Comparison of ENCODE assay signal across 8 cellular contexts in the genomic region with DNA sequence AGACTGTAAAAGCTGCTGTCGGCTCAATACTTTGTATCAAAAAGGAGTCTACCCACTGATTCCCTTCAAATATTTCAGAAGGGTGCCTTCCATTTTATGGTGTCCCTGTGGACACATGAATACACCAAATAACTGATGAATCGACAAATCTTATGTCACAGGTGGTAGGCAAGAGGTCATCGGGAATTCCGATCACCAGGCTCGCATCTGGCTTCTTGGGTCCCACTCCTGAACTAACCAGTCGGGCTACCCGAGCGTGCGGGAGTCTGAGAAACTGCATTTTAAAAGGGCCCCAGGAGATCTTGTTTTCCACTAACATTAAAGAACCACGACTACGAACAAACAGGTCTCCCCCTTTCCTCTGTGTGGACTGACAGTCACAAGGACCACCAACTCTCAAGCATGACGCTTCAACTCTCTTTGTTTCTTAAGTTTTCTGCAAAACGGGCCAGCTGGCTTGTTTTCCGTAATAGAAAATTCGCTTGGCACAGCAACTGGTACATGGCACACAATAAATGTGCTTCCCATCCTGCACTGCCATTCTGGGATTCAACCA. TPM values are rescaled to one million over a fixed set of nuclear protein-coding genes. Genes with fewer than 3 reads are reported as not detected.
DNase-seq lines count a peak whose midpoint lies in the region; ATAC-seq, FAIRE-seq and TF ChIP-seq lines count a peak whose summit lies in the region.

No MANE protein-coding gene starts in this region.

- H3K4me1 ChIP-seq in HepG2 (ENCODE audit: insufficient read depth, low read length) = peaks cover 39% of the 10 kb centered on the region
- peaks cover 15% of the 10 kb centered on the region for H3K4me1 ChIP-seq in thymus (ENCODE audit: control insufficient read depth, insufficient read depth, low read length)

- intact Hi-C loops in HepG2 (cut with micrococcal nuclease; ENCODE audit: unreplicated experiment) = loop anchor here (5.0 kb wide), 2 partner anchors 97 to 112 kb away; partner anchors contain the start of gene PLLP

- H3K4me2 ChIP-seq in HepG2 (ENCODE audit: low read depth, low read length) = peak overlapping the region; percentile 89

- ATAC-seq in activated naive CD8-positive, alpha-beta T cell treated with anti-CD3 and anti-CD28 coated beads, Interleukin-2, amount 10 ng/mL, durations not matched to agents 7 days and 5 days (ENCODE audit: low read depth) = no peak
- ATAC-seq in HepG2 = no peak
- no peak for ATAC-seq in GM21825 (IDR thresholded peaks at IDR 0.05; ENCODE audit: unreplicated experiment)
- ATAC-seq in HG03139 (IDR thresholded peaks at IDR 0.05; ENCODE audit: unreplicated experiment) = no peak

- DNase-seq in activated CD4-positive, alpha-beta T cell treated with anti-CD3 and anti-CD28 coated beads, Interleukin-2, amount 10 ng/mL, durations not matched to agents 7 days and 5 days = no peak
- no peak for DNase-seq in activated CD4-positive, alpha-beta T cell treated with anti-CD3 and anti-CD28 coated beads for 4 hours
- DNase-seq in activated naive CD8-positive, alpha-beta T cell treated with anti-CD3 and anti-CD28 coated beads, Interleukin-2, amount 10 ng/mL, durations not matched to agents 7 days and 5 days = no peak
- no peak for DNase-seq in HepG2 (ENCODE audit: low spot score)
- DNase-seq in mucosa of gallbladder (ENCODE audit: low spot score) = no peak

- H3K4me3 ChIP-seq in HepG2 (replicated peaks in 1 of 3; ENCODE audit: insufficient read depth in 1 of 3, low read depth in 2 of 3, low read length in 3 of 3) (peak overlapping the region; percentile 88 to 93 (median 92)), thymus (ENCODE audit: low read length) (peak overlapping the region; percentile 96)

- no peaks in the 10 kb centered on the region for H3K27me3 Mint-ChIP-seq in activated CD4-positive, alpha-beta T cell treated with anti-CD3 and anti-CD28 coated beads, Interleukin-2, amount 10 ng/mL, durations not matched to agents 7 days and 5 days
- no peaks in the 10 kb centered on the region for H3K27me3 Mint-ChIP-seq in activated naive CD8-positive, alpha-beta T cell treated with anti-CD3 and anti-CD28 coated beads, Interleukin-2, amount 10 ng/mL, durations not matched to agents 7 days and 5 days

- H3K27me3 ChIP-seq in HepG2 (ENCODE audit: control insufficient read depth in 1 of 2, insufficient read depth in 2 of 2, low read length in 2 of 2) (no peaks in the 10 kb centered on the region; a peak in 2 of 5 replicates), thymus (ENCODE audit: control insufficient read depth, insufficient read depth) (no peaks in the 10 kb centered on the region)

- WGBS in HepG2 (ENCODE audit: low lambda C conversion rate) = under 1% methylated on average over 15 of the region's 15 CpGs
- 33% methylated on average over 15 of the region's 15 CpGs for whole genome bisulfite sequencing in thymus

- TF ChIP-seq RAD21 in HepG2 (CRISPR knock-in tag; IDR thresholded peaks at IDR 0.05) = no peak

- POLR2A ChIA-PET in activated CD4-positive, alpha-beta T cell treated with anti-CD3 and anti-CD28 coated beads, Interleukin-2, amount 10 ng/mL, durations not matched to agents 7 days and 5 days (lab: Charles Lee) = no interaction called here
- POLR2A ChIA-PET in activated naive CD8-positive, alpha-beta T cell treated with anti-CD3 and anti-CD28 coated beads, Interleukin-2, amount 10 ng/mL, durations not matched to agents 7 days and 5 days (lab: Charles Lee) = interaction anchor here (0.5 to 2.1 kb wide), 11 partner anchors 12 to 693 kb away, joined by 3 to 7 read pairs (median 3); partner anchors contain the start of genes ARL2BP, CIAPIN1 and COQ9
- POLR2A ChIA-PET in HepG2 (lab: Yijun Ruan, JAX) = interaction anchor here (0.7 to 3.4 kb wide), 11 partner anchors 10 to 187 kb away, joined by 3 to 33 read pairs (median 12); partner anchors contain the start of genes ARL2BP, CPNE2 and CX3CL1

- no peaks in the 10 kb centered on the region for H4K20me1 ChIP-seq in HepG2 (ENCODE audit: insufficient read depth, low read length)

- TF ChIP-seq EP300 in HepG2 (IDR thresholded peaks at IDR 0.05; ENCODE audit: low read depth in 2 of 2, low read length in 2 of 2) (no peak), HepG2 (CRISPR knock-in tag; IDR thresholded peaks at IDR 0.05; ENCODE audit: borderline replicate concordance) (no peak)

- peaks cover 2 to 4% of the 10 kb centered on the region in 2 experiments; a peak in 3 of 5 replicates for H3K36me3 ChIP-seq in HepG2 (replicated peaks in 1 of 2; ENCODE audit: control insufficient read depth in 1 of 2, insufficient read depth in 2 of 2, low read length in 2 of 2)
- H3K36me3 ChIP-seq in thymus (ENCODE audit: control insufficient read depth, insufficient read depth) = no peaks in the 10 kb centered on the region

- TF ChIP-seq POLR2A in HepG2 (IDR thresholded peaks at IDR 0.05; ENCODE audit: insufficient read depth in 1 of 2, low read depth in 2 of 2, low read length in 2 of 2) = no peak; a peak in 1 of 4 replicates

- peak overlapping the region; percentile 98 for H3K4me3 Mint-ChIP-seq in activated CD4-positive, alpha-beta T cell treated with anti-CD3 and anti-CD28 coated beads, Interleukin-2, amount 10 ng/mL, durations not matched to agents 7 days and 5 days
- H3K4me3 Mint-ChIP-seq in activated naive CD8-positive, alpha-beta T cell treated with anti-CD3 and anti-CD28 coated beads, Interleukin-2, amount 10 ng/mL, durations not matched to agents 7 days and 5 days = peak overlapping the region; percentile 97

- H2AFZ ChIP-seq in HepG2 (ENCODE audit: low read length) = no peak overlapping the region

- no peak for TF ChIP-seq CTCF in HepG2 (CRISPR knock-in tag; IDR thresholded peaks at IDR 0.05)

- in situ Hi-C loops in HepG2 (cut with HindIII; ENCODE audit: extremely low pct_ligation_motif_present, low pct_unique_long_range_greater_than_20kb) = loop anchor here (5.0 kb wide), 1 partner anchor 97 kb away; the partner anchor contains the start of gene PLLP

- BruUV-seq in HepG2 (replicated peaks; lab: Mats Ljungman, UMichigan) = no TSS peak

- H3K27ac Mint-ChIP-seq in activated CD4-positive, alpha-beta T cell treated with anti-CD3 and anti-CD28 coated beads, Interleukin-2, amount 10 ng/mL, durations not matched to agents 7 days and 5 days = peak overlapping the region; percentile 91
- H3K27ac Mint-ChIP-seq in activated naive CD8-positive, alpha-beta T cell treated with anti-CD3 and anti-CD28 coated beads, Interleukin-2, amount 10 ng/mL, durations not matched to agents 7 days and 5 days = peak overlapping the region; percentile 98

- H3K27ac ChIP-seq in HepG2 (ENCODE audit: extremely low read length, insufficient read depth, low read length) (peak overlapping the region; percentile 76), thymus (ENCODE audit: low read depth) (peak overlapping the region; percentile 78)

- H3K9me3 ChIP-seq in HepG2 (ENCODE audit: low read length) = no peaks in the 10 kb centered on the region
- no peaks in the 10 kb centered on the region for H3K9me3 ChIP-seq in thymus (ENCODE audit: control insufficient read depth)

- no peak for FAIRE-seq in HepG2 (lab: Jason Lieb, UNC)

- peaks cover 2% of the 10 kb centered on the region for H3K9me3 Mint-ChIP-seq in activated CD4-positive, alpha-beta T cell treated with anti-CD3 and anti-CD28 coated beads, Interleukin-2, amount 10 ng/mL, durations not matched to agents 7 days and 5 days
- no peaks in the 10 kb centered on the region for H3K9me3 Mint-ChIP-seq in activated naive CD8-positive, alpha-beta T cell treated with anti-CD3 and anti-CD28 coated beads, Interleukin-2, amount 10 ng/mL, durations not matched to agents 7 days and 5 days

- peaks cover 51% of the 10 kb centered on the region for H3K4me1 Mint-ChIP-seq in activated CD4-positive, alpha-beta T cell treated with anti-CD3 and anti-CD28 coated beads, Interleukin-2, amount 10 ng/mL, durations not matched to agents 7 days and 5 days
- peaks cover 24% of the 10 kb centered on the region for H3K4me1 Mint-ChIP-seq in activated naive CD8-positive, alpha-beta T cell treated with anti-CD3 and anti-CD28 coated beads, Interleukin-2, amount 10 ng/mL, durations not matched to agents 7 days and 5 days

- peaks cover 70% of the 10 kb centered on the region for H3K79me2 ChIP-seq in HepG2 (ENCODE audit: insufficient read depth, low read length)

- CTCF ChIA-PET in activated CD4-positive, alpha-beta T cell treated with anti-CD3 and anti-CD28 coated beads, Interleukin-2, amount 10 ng/mL, durations not matched to agents 7 days and 5 days (lab: Charles Lee) = interaction anchor here (0.6 to 2.3 kb wide), 3 partner anchors 33 to 651 kb away, joined by 3 to 11 read pairs (median 5); partner anchors contain the start of gene CPNE2
- CTCF ChIA-PET in HepG2 (lab: Yijun Ruan, JAX; ENCODE audit: low intra/inter-chr PET ratio, low total read pairs) = no interaction called here

- H3K9ac ChIP-seq in HepG2 (ENCODE audit: insufficient read depth, low read depth, low read length) = peak overlapping the region; percentile 91

- H3K36me3 Mint-ChIP-seq in activated CD4-positive, alpha-beta T cell treated with anti-CD3 and anti-CD28 coated beads, Interleukin-2, amount 10 ng/mL, durations not matched to agents 7 days and 5 days (ENCODE audit: low read depth) = peaks cover 16% of the 10 kb centered on the region
- peaks cover 4% of the 10 kb centered on the region for H3K36me3 Mint-ChIP-seq in activated naive CD8-positive, alpha-beta T cell treated with anti-CD3 and anti-CD28 coated beads, Interleukin-2, amount 10 ng/mL, durations not matched to agents 7 days and 5 days

RNA-seq across cellular contexts. Expression of gene PSME3IP1, which starts 0.9 kb away (rescaled TPM):
- total RNA-seq in activated CD4-positive, alpha-beta T cell treated with anti-CD3 and anti-CD28 coated beads, Interleukin-2, amount 10 ng/mL, durations not matched to agents 7 days and 5 days = 100 to 1,000 TPM; 115 to 137 TPM
- 100 to 1,000 TPM; 134 to 140 TPM for total RNA-seq in activated naive CD8-positive, alpha-beta T cell treated with anti-CD3 and anti-CD28 coated beads, Interleukin-2, amount 10 ng/mL, durations not matched to agents 7 days and 5 days
- 99.8 and 104 TPM in 2 replicates for total RNA-seq in HepG2 (2016; rRNA removed; fragmentation: Illumina TruSeq; extraction: Trizol)
- total RNA-seq in HepG2 (2016; cell fraction: cytosol; rRNA removed; fragmentation: Illumina TruSeq; extraction: Trizol; ENCODE audit: low read depth) = 81.0 and 93.2 TPM in 2 replicates
- 98.8 and 104 TPM in 2 replicates for total RNA-seq in HepG2 (2016; cell fraction: insoluble cytoplasmic fraction; rRNA removed; fragmentation: Illumina TruSeq; extraction: Trizol)
- total RNA-seq in HepG2 (2016; cell fraction: membrane; rRNA removed; fragmentation: Illumina TruSeq; extraction: Trizol) = 49.2 and 54.2 TPM in 2 replicates
- total RNA-seq in HepG2 (2016; cell fraction: nucleus; rRNA removed; fragmentation: Illumina TruSeq; extraction: Trizol) = 61.4 and 77.1 TPM in 2 replicates
- polyA plus RNA-seq in HepG2 (2011; rRNA removed) = 90.8 and 99.8 TPM in 2 replicates
- polyA plus RNA-seq in HepG2 (2011; cell fraction: cytosol; rRNA removed) = 45.8 and 51.2 TPM in 2 replicates
- polyA plus RNA-seq in HepG2 (2011; cell fraction: nucleus; rRNA removed) = 207 and 252 TPM in 2 replicates
- polyA plus RNA-seq in HepG2 (2012) = 46.9 and 63.7 TPM in 2 replicates
- polyA plus RNA-seq in HepG2 (2016; cell fraction: cytosol; fragmentation: Illumina TruSeq; extraction: Trizol; ENCODE audit: low read depth) = 14.9 and 16.8 TPM in 2 replicates
- polyA plus RNA-seq in HepG2 (2016; cell fraction: insoluble cytoplasmic fraction; fragmentation: Illumina TruSeq; extraction: Trizol; ENCODE audit: low read depth) = 128 and 134 TPM in 2 replicates
- polyA plus RNA-seq in HepG2 (2016; cell fraction: membrane; fragmentation: Illumina TruSeq; extraction: Trizol; ENCODE audit: low read depth) = 28.8 and 29.0 TPM in 2 replicates
- polyA plus RNA-seq in HepG2 (2016; cell fraction: nucleus; fragmentation: Illumina TruSeq; extraction: Trizol; ENCODE audit: insufficient read depth, low read depth) = 203 and 213 TPM in 2 replicates
- 61.9 and 154 TPM in 2 replicates for polyA minus RNA-seq in HepG2 (2011; rRNA and poly(A)+ RNA removed; ENCODE audit: low replicate concordance)
- 17.3 and 23.9 TPM in 2 replicates for polyA minus RNA-seq in HepG2 (2011; cell fraction: cytosol; rRNA and poly(A)+ RNA removed)
- polyA minus RNA-seq in HepG2 (2011; cell fraction: nucleus; rRNA and poly(A)+ RNA removed) = 71.4 and 71.5 TPM in 2 replicates
- 93.1 TPM for polyA plus RNA-seq in thymus
- total RNA-seq in mucosa of gallbladder = 76.1 TPM

RNA-seq across cellular contexts. Expression of gene RSPRY1, which starts 1.2 kb away (rescaled TPM):
- total RNA-seq in activated CD4-positive, alpha-beta T cell treated with anti-CD3 and anti-CD28 coated beads, Interleukin-2, amount 10 ng/mL, durations not matched to agents 7 days and 5 days = 10 to 100 TPM; 32.2 to 34.2 TPM
- 10 to 100 TPM; 29.5 to 34.3 TPM for total RNA-seq in activated naive CD8-positive, alpha-beta T cell treated with anti-CD3 and anti-CD28 coated beads, Interleukin-2, amount 10 ng/mL, durations not matched to agents 7 days and 5 days
- total RNA-seq in HepG2 (2016; rRNA removed; fragmentation: Illumina TruSeq; extraction: Trizol) (51.7 and 53.4 TPM in 2 replicates), mucosa of gallbladder (49.6 TPM)
- 19.0 and 20.1 TPM in 2 replicates for total RNA-seq in HepG2 (2016; cell fraction: cytosol; rRNA removed; fragmentation: Illumina TruSeq; extraction: Trizol; ENCODE audit: low read depth)
- 53.8 and 54.3 TPM in 2 replicates for total RNA-seq in HepG2 (2016; cell fraction: insoluble cytoplasmic fraction; rRNA removed; fragmentation: Illumina TruSeq; extraction: Trizol)
- 36.2 and 36.7 TPM in 2 replicates for total RNA-seq in HepG2 (2016; cell fraction: membrane; rRNA removed; fragmentation: Illumina TruSeq; extraction: Trizol)
- 57.5 and 60.4 TPM in 2 replicates for total RNA-seq in HepG2 (2016; cell fraction: nucleus; rRNA removed; fragmentation: Illumina TruSeq; extraction: Trizol)
- polyA plus RNA-seq in HepG2 (2011; rRNA removed) (47.9 and 61.0 TPM in 2 replicates), thymus (19.4 TPM)
- polyA plus RNA-seq in HepG2 (2011; cell fraction: cytosol; rRNA removed) = 26.9 and 41.0 TPM in 2 replicates
- polyA plus RNA-seq in HepG2 (2011; cell fraction: nucleus; rRNA removed) = 39.4 and 42.0 TPM in 2 replicates
- 27.1 and 34.3 TPM in 2 replicates for polyA plus RNA-seq in HepG2 (2012)
- polyA plus RNA-seq in HepG2 (2016; cell fraction: cytosol; fragmentation: Illumina TruSeq; extraction: Trizol; ENCODE audit: low read depth) = 3.4 and 3.7 TPM in 2 replicates
- polyA plus RNA-seq in HepG2 (2016; cell fraction: insoluble cytoplasmic fraction; fragmentation: Illumina TruSeq; extraction: Trizol; ENCODE audit: low read depth) = 43.2 and 52.1 TPM in 2 replicates
- 13.3 and 17.1 TPM in 2 replicates for polyA plus RNA-seq in HepG2 (2016; cell fraction: membrane; fragmentation: Illumina TruSeq; extraction: Trizol; ENCODE audit: low read depth)
- 51.5 and 57.9 TPM in 2 replicates for polyA plus RNA-seq in HepG2 (2016; cell fraction: nucleus; fragmentation: Illumina TruSeq; extraction: Trizol; ENCODE audit: insufficient read depth, low read depth)
- polyA minus RNA-seq in HepG2 (2011; rRNA and poly(A)+ RNA removed; ENCODE audit: low replicate concordance) = 45.2 and 96.4 TPM in 2 replicates
- 68.9 and 72.7 TPM in 2 replicates for polyA minus RNA-seq in HepG2 (2011; cell fraction: cytosol; rRNA and poly(A)+ RNA removed)
- 128 and 149 TPM in 2 replicates for polyA minus RNA-seq in HepG2 (2011; cell fraction: nucleus; rRNA and poly(A)+ RNA removed)
